ENCODE assay signal across 8 cellular contexts in the genomic region with DNA sequence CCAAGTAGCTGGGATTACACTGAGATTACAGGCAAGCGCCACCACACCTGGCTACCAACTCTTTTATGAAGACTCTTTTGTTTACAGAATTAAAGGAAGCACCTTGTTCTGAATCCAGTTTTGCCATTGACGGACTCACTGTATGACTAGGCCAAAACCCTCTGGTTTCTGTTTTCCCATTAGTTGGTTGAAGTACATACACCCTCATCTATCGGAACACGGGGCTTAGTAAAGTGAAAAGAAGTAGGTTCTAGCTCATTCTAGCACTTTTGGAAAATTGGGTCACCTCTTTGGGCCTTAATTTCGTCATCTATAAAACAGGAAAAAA.
DNase-seq lines count a peak whose midpoint lies in the region; ATAC-seq and TF ChIP-seq lines count a peak whose summit lies in the region.

No MANE protein-coding gene starts in this region.

- H3K36me3 ChIP-seq in HEK293 (ENCODE audit: control insufficient read depth in 2 of 2, insufficient read depth in 1 of 2, low read length in 2 of 2) (peaks cover 22 to 35% of the 10 kb centered on the region in 2 experiments), WERI-Rb-1 (peaks cover 17% of the 10 kb centered on the region), spleen (peaks cover 0 to 22% (median 4%) of the 10 kb centered on the region in 6 donors)

- H3K4me1 ChIP-seq in HEK293 (ENCODE audit: control insufficient read depth, insufficient read depth, low read length) (peaks cover 12% of the 10 kb centered on the region), right cardiac atrium (ENCODE audit: control insufficient read depth, insufficient read depth, low read length) (no peaks in the 10 kb centered on the region), spleen (peaks cover 14 to 37% (median 28%) of the 10 kb centered on the region in 6 donors)

- 58% methylated on average over 5 of the region's 5 CpGs for WGBS in right cardiac atrium
- 56 to 65% (median 60%) methylated on average over 5 of the region's 5 CpGs for WGBS in spleen, 5 donors

- H3K4me3 ChIP-seq in HEK293 (ENCODE audit: low read depth, low read length) (peak overlapping the region; percentile 80), WERI-Rb-1 (ENCODE audit: low read depth, low read length) (peak overlapping the region; percentile 100), right cardiac atrium (ENCODE audit: low read length) (peak overlapping the region; percentile 78), spleen (peak overlapping the region; percentile 57 to 95 (median 71))

- CTCF ChIA-PET in HEK293 (lab: Yijun Ruan, JAX) = interaction anchor here (0.5 to 4.1 kb wide), 10 partner anchors 14 to 105 kb away, joined by 3 to 25 read pairs (median 3); no protein-coding TSS in a partner anchor

- POLR2A ChIA-PET in HEK293 (lab: Yijun Ruan, JAX) = interaction anchor here (0.6 to 3.2 kb wide), 8 partner anchors 13 to 92 kb away, joined by 3 to 19 read pairs (median 4); a partner anchor contains a TSS

- no peak for TF ChIP-seq CTCF in HEK293 (tag by site-specific recombination; IDR thresholded peaks at IDR 0.05)
- TF ChIP-seq CTCF in WERI-Rb-1 (IDR thresholded peaks at IDR 0.05; ENCODE audit: low read depth, low read length) = no peak
- TF ChIP-seq CTCF in spleen (IDR thresholded peaks at IDR 0.05 in 8 of 11, conservative IDR thresholded peaks at IDR 0.05 in 3 of 11) = no peak

- H3K9me3 ChIP-seq in HEK293 (ENCODE audit: control insufficient read depth, insufficient read depth, low read depth, low read length) (no peaks in the 10 kb centered on the region), WERI-Rb-1 (ENCODE audit: severe bottlenecking) (no peaks in the 10 kb centered on the region), right cardiac atrium (ENCODE audit: control insufficient read depth, low read length) (no peaks in the 10 kb centered on the region), spleen (no peaks in the 10 kb centered on the region)

- intact Hi-C loops in right cardiac atrium (cut with DNase I) = no loop called here
- intact Hi-C loops in spleen (cut with DNase I; ENCODE audit: low total_unique reads) = no loop called here

- ATAC-seq in right cardiac atrium (peak in 1 of 2 donors; percentile 12), GM19395 (IDR thresholded peaks at IDR 0.05; ENCODE audit: unreplicated experiment) (no peak)

- DNase-seq in WERI-Rb-1 (no peak), right cardiac atrium (no peak), spleen (no peak), AG08395 (ENCODE audit: low spot score) (no peak), NCI-H1436 (lab: John Stamatoyannopoulos, UW) (no peak), NCI-H82 (lab: John Stamatoyannopoulos, UW) (no peak)

- H3K27ac ChIP-seq in HEK293 (ENCODE audit: extremely low read depth, low read depth, low read length) (peak overlapping the region; percentile 98; the same call in 1 of the 2 replicates), WERI-Rb-1 (peak overlapping the region; percentile 93), right cardiac atrium (ENCODE audit: low read length) (no peak overlapping the region), spleen (peak overlapping the region in 7 of 8 donors; percentile 85 to 90 (median 89))

- no peak for TF ChIP-seq POLR2A in spleen (IDR thresholded peaks at IDR 0.05)

- H3K27me3 ChIP-seq in WERI-Rb-1 (ENCODE audit: insufficient read depth, low read depth, severe bottlenecking) (no peaks in the 10 kb centered on the region), right cardiac atrium (ENCODE audit: control insufficient read depth, insufficient read depth) (no peaks in the 10 kb centered on the region), spleen (replicated peaks in 1 of 7) (no peaks in the 10 kb centered on the region)

TF ChIP-seq in HEK293, 187 proteins besides CTCF, POLR2A, EP300 and RAD21:
- no peak for TF ChIP-seq ZSCAN16 (tag by site-specific recombination; IDR thresholded peaks at IDR 0.05)
- TF ChIP-seq, protein P1, sequence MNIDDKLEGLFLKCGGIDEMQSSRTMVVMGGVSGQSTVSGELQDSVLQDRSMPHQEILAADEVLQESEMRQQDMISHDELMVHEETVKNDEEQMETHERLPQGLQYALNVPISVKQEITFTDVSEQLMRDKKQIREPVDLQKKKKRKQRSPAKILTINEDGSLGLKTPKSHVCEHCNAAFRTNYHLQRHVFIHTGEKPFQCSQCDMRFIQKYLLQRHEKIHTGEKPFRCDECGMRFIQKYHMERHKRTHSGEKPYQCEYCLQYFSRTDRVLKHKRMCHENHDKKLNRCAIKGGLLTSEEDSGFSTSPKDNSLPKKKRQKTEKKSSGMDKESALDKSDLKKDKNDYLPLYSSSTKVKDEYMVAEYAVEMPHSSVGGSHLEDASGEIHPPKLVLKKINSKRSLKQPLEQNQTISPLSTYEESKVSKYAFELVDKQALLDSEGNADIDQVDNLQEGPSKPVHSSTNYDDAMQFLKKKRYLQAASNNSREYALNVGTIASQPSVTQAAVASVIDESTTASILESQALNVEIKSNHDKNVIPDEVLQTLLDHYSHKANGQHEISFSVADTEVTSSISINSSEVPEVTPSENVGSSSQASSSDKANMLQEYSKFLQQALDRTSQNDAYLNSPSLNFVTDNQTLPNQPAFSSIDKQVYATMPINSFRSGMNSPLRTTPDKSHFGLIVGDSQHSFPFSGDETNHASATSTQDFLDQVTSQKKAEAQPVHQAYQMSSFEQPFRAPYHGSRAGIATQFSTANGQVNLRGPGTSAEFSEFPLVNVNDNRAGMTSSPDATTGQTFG (tag by site-specific recombination; IDR thresholded peaks at IDR 0.05; ENCODE audit: borderline replicate concordance) = no peak
- TF ChIP-seq ZNF610 (tag by site-specific recombination; IDR thresholded peaks at IDR 0.05; ENCODE audit: borderline replicate concordance) = no peak
- no peak for TF ChIP-seq ZNF791 (tag by site-specific recombination; IDR thresholded peaks at IDR 0.05)
- TF ChIP-seq ZNF624 (tag by site-specific recombination; IDR thresholded peaks at IDR 0.05) = no peak
- TF ChIP-seq RBAK (tag by site-specific recombination; IDR thresholded peaks at IDR 0.05) = no peak
- TF ChIP-seq, protein P2, sequence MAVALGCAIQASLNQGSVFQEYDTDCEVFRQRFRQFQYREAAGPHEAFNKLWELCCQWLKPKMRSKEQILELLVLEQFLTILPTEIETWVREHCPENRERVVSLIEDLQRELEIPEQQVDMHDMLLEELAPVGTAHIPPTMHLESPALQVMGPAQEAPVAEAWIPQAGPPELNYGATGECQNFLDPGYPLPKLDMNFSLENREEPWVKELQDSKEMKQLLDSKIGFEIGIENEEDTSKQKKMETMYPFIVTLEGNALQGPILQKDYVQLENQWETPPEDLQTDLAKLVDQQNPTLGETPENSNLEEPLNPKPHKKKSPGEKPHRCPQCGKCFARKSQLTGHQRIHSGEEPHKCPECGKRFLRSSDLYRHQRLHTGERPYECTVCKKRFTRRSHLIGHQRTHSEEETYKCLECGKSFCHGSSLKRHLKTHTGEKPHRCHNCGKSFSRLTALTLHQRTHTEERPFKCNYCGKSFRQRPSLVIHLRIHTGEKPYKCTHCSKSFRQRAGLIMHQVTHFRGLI (tag by site-specific recombination; IDR thresholded peaks at IDR 0.05) = no peak
- TF ChIP-seq ZFP69B (tag by site-specific recombination; IDR thresholded peaks at IDR 0.05) = no peak
- TF ChIP-seq TRIM28 (IDR thresholded peaks at IDR 0.05; ENCODE audit: borderline replicate concordance, low read length) = no peak
- TF ChIP-seq, protein P3, sequence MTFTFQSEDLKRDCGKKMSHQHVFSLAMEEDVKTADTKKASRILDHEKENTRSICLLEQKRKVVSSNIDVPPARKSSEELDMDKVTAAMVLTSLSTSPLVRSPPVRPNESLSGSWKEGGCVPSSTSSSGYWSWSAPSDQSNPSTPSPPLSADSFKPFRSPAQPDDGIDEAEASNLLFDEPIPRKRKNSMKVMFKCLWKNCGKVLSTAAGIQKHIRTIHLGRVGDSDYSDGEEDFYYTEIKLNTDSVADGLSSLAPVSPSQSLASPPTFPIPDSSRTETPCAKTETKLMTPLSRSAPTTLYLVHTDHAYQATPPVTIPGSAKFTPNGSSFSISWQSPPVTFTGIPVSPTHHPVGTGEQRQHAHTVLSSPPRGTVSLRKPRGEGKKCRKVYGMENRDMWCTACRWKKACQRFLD (tag by site-specific recombination; IDR thresholded peaks at IDR 0.05) = no peak
- no peak for TF ChIP-seq IKZF3 (tag by site-specific recombination; IDR thresholded peaks at IDR 0.05)
- no peak for TF ChIP-seq HOXD13 (CRISPR knock-in tag; IDR thresholded peaks at IDR 0.05; ENCODE audit: borderline replicate concordance)
- no peak for TF ChIP-seq ZNF701 (tag by site-specific recombination; IDR thresholded peaks at IDR 0.05)
- TF ChIP-seq ZNF571 (tag by site-specific recombination; IDR thresholded peaks at IDR 0.05) = no peak
- TF ChIP-seq ZNF138 (tag by site-specific recombination; IDR thresholded peaks at IDR 0.05; ENCODE audit: borderline replicate concordance) = no peak
- TF ChIP-seq ZNF311 (tag by site-specific recombination; IDR thresholded peaks at IDR 0.05; ENCODE audit: borderline replicate concordance) = no peak
